In genomic region chr19:15253513-15253912, GRCh38 we compare ENCODE assay signal across 19 cellular contexts. TPM values are rescaled to one million over a fixed set of nuclear protein-coding genes. Genes with fewer than 3 reads are reported as not detected.
DNase-seq lines count a peak whose midpoint lies in the region; ATAC-seq and TF ChIP-seq lines count a peak whose summit lies in the region.
"Had no signal": no experiment of that assay in that cellular context is flagged by ENCODE, and none has a peak within 500 bp of the region (broad histone marks: within the 10 kb centered on the region; RNA-seq: fewer than 3 reads in every experiment).

No MANE protein-coding gene starts in this region.

- CTCF ChIA-PET in WTC11 (lab: Charles Lee) = interaction anchor here (2.4 to 4.6 kb wide), 4 partner anchors 9 to 72 kb away, joined by 12 to 61 read pairs (median 38); partner anchors contain the start of gene EPHX3

- TF ChIP-seq POLR2A in esophagus squamous epithelium (IDR thresholded peaks at IDR 0.05) (no peak), breast epithelium (IDR thresholded peaks at IDR 0.05) (no peak)

- POLR2A ChIA-PET in WTC11 (lab: Charles Lee) = no interaction called here

- H3K27ac ChIP-seq in esophagus squamous epithelium (peak overlapping the region in 3 of 4 donors; percentile 19 to 93 (median 90)), tibial artery (peak overlapping the region; percentile 98), breast epithelium (peak overlapping the region in 1 of 2 donors; percentile 88)
- H3K27ac ChIP-seq: brain microvascular endothelial cell, SK-N-MC had no signal

- H3K27ac Mint-ChIP-seq in WTC11 (peak overlapping the region; percentile 49; the same call in 1 of the 2 replicates), osteocyte (ENCODE audit: unreplicated experiment) (peak overlapping the region; percentile 98)
- H3K27ac Mint-ChIP-seq: activated naive CD4-positive, alpha-beta T cell treated with anti-CD3 and anti-CD28 coated beads, Interleukin-2, amount 50 U/mL, for 24 hours had no signal

- no peaks in the 10 kb centered on the region for H3K27me3 Mint-ChIP-seq in WTC11 (ENCODE audit: low read depth)
- no peaks in the 10 kb centered on the region for H3K27me3 Mint-ChIP-seq in osteocyte (ENCODE audit: unreplicated experiment)
- H3K27me3 Mint-ChIP-seq: activated naive CD4-positive, alpha-beta T cell treated with anti-CD3 and anti-CD28 coated beads, Interleukin-2, amount 50 U/mL, for 24 hours had no signal

- H3K4me3 Mint-ChIP-seq in WTC11 (no peak overlapping the region), osteocyte (ENCODE audit: unreplicated experiment) (no peak overlapping the region)
- H3K4me3 Mint-ChIP-seq: activated naive CD4-positive, alpha-beta T cell treated with anti-CD3 and anti-CD28 coated beads, Interleukin-2, amount 50 U/mL, for 24 hours had no signal

- H3K4me1 Mint-ChIP-seq in WTC11 (peaks cover 16% of the 10 kb centered on the region), osteocyte (ENCODE audit: unreplicated experiment) (peaks cover 59% of the 10 kb centered on the region)
- H3K4me1 Mint-ChIP-seq: activated naive CD4-positive, alpha-beta T cell treated with anti-CD3 and anti-CD28 coated beads, Interleukin-2, amount 50 U/mL, for 24 hours had no signal

- H3K4me1 ChIP-seq in esophagus squamous epithelium (peaks cover 38 to 58% (median 47%) of the 10 kb centered on the region in 3 donors), tibial artery (peaks cover 15 to 60% (median 57%) of the 10 kb centered on the region in 4 donors), breast epithelium (peaks cover 23 to 33% of the 10 kb centered on the region in 2 donors)

- peaks cover 71% of the 10 kb centered on the region for H3K36me3 Mint-ChIP-seq in WTC11
- H3K36me3 Mint-ChIP-seq in osteocyte (ENCODE audit: unreplicated experiment) = peaks cover 42% of the 10 kb centered on the region

- H3K36me3 ChIP-seq in esophagus squamous epithelium (peaks cover 56 to 98% (median 60%) of the 10 kb centered on the region in 3 donors), tibial artery (peaks cover 51 to 68% (median 63%) of the 10 kb centered on the region in 3 donors), breast epithelium (peaks cover 4% of the 10 kb centered on the region)

- no peak for DNase-seq in WTC11 (ENCODE audit: low spot score)
- DNase-seq in esophagus squamous epithelium (lab: John Stamatoyannopoulos, UW) = no peak
- DNase-seq in osteocyte (ENCODE audit: extremely low spot score, unreplicated experiment) = no peak
- peak in 1 of 2 donors; percentile 74 for DNase-seq in tibial artery
- DNase-seq in breast epithelium (ENCODE audit: low spot score in 2 of 2) = no peak
- DNase-seq in activated CD8-positive, alpha-beta memory T cell treated with anti-CD3 and anti-CD28 coated beads for 24 hours = no peak
- no peak for DNase-seq in NCI-H510A (lab: John Stamatoyannopoulos, UW)
- DNase-seq: activated CD4-positive, alpha-beta T cell treated with anti-CD3 and anti-CD28 coated beads for 4 hours; activated CD8-positive, alpha-beta memory T cell treated with anti-CD3 and anti-CD28 coated beads, Interleukin-2, amount 50 U/mL, for 48 hours; brain microvascular endothelial cell; C1 segment of cervical spinal cord; DMS53; effector CD4-positive, alpha-beta T cell; MG63; NCI-H2029 treated with DMSO at 0.1 percent for 48 hours; T1000 had no signal

- intact Hi-C loops in esophagus squamous epithelium (cut with DNase I) (no loop called here), tibial artery (cut with DNase I; ENCODE audit: low total_unique reads) (loop anchor here (5.0 kb wide), 2 partner anchors 56 to 146 kb away; partner anchors contain the start of gene SYDE1), breast epithelium (cut with DNase I; ENCODE audit: low total_unique reads) (no loop called here)

- TF ChIP-seq CTCF in WTC11 (IDR thresholded peaks at IDR 0.05) (no peak), esophagus squamous epithelium (IDR thresholded peaks at IDR 0.05) (no peak), osteocyte (IDR thresholded peaks at IDR 0.05) (no peak), tibial artery (IDR thresholded peaks at IDR 0.05) (no peak), breast epithelium (IDR thresholded peaks at IDR 0.05) (no peak)

- H3K9me3 Mint-ChIP-seq in WTC11 (no peaks in the 10 kb centered on the region), osteocyte (ENCODE audit: unreplicated experiment) (no peaks in the 10 kb centered on the region)
- H3K9me3 Mint-ChIP-seq: activated naive CD4-positive, alpha-beta T cell treated with anti-CD3 and anti-CD28 coated beads, Interleukin-2, amount 50 U/mL, for 24 hours had no signal

- H3K9me3 ChIP-seq in esophagus squamous epithelium = no peaks in the 10 kb centered on the region
- H3K9me3 ChIP-seq in tibial artery = no peaks in the 10 kb centered on the region
- H3K9me3 ChIP-seq in breast epithelium = no peaks in the 10 kb centered on the region
- H3K9me3 ChIP-seq: MG63 had no signal

- 92 to 95% methylated on average over 2 to 4 of the region's 15 CpGs for WGBS in esophagus squamous epithelium, 2 donors

- H3K4me3 ChIP-seq in esophagus squamous epithelium (no peak overlapping the region), tibial artery (no peak overlapping the region), breast epithelium (no peak overlapping the region)
- H3K4me3 ChIP-seq: MG63, SK-N-MC had no signal

- H3K27me3 ChIP-seq in esophagus squamous epithelium (no peaks in the 10 kb centered on the region), tibial artery (no peaks in the 10 kb centered on the region), breast epithelium (no peaks in the 10 kb centered on the region)
- H3K27me3 ChIP-seq: brain microvascular endothelial cell, MG63 had no signal

- ATAC-seq in WTC11 = no peak
- ATAC-seq: left lobe of liver had no signal

TF ChIP-seq in WTC11, 78 proteins besides CTCF, POLR2A, EP300 and RAD21:
- TF ChIP-seq CDX4 (CRISPR knock-in tag; IDR thresholded peaks at IDR 0.05; ENCODE audit: borderline replicate concordance) (no peak), FOXP1 (CRISPR knock-in tag; IDR thresholded peaks at IDR 0.05; ENCODE audit: borderline replicate concordance) (no peak), MYBL2 (CRISPR knock-in tag; IDR thresholded peaks at IDR 0.05) (no peak), NR2C2 (CRISPR knock-in tag; IDR thresholded peaks at IDR 0.05) (no peak), JAZF1 (CRISPR knock-in tag; IDR thresholded peaks at IDR 0.05) (no peak), ZBTB21 (CRISPR knock-in tag; IDR thresholded peaks at IDR 0.05; ENCODE audit: borderline replicate concordance) (no peak), CBFB (CRISPR knock-in tag; IDR thresholded peaks at IDR 0.05; ENCODE audit: low read depth) (no peak)
TF ChIP-seq in WTC11: peak in this region for 0.

RNA-seq across cellular contexts. Expression of gene EPHX3, which starts 21.3 kb away (rescaled TPM):
- 27.1 to 31.3 TPM (median 29.9 TPM) in 3 replicates for total RNA-seq in WTC11 (2021)
- 10 to 100 TPM; 18.7 to 93.0 (median 48.9) TPM for total RNA-seq in esophagus squamous epithelium
- not detected in 2 replicates for total RNA-seq in osteocyte
- total RNA-seq in breast epithelium = under 1 TPM in 1 of 3 donors, not detected in 2; 0.29 TPM

RNA-seq across cellular contexts. Expression of gene NOTCH3, which starts 52.7 kb away (rescaled TPM):
- total RNA-seq in WTC11 (2021) = 133 to 153 TPM (median 144 TPM) in 3 replicates
- total RNA-seq in esophagus squamous epithelium = 100 to 1,000 TPM in 3 of 4 donors, 10 to 100 TPM in 1; 95.6 to 278 (median 122) TPM
- 178 and 200 TPM in 2 replicates for total RNA-seq in osteocyte
- 10 to 100 TPM; 22.0 to 36.4 (median 22.7) TPM for total RNA-seq in breast epithelium

Comparison
In these comparisons a context has a peak if more than half of its experiments do, and no peak if none do; other contexts are left out.
1. RNA of gene EPHX3, which starts 21.3 kb away (total RNA-seq): 18.7 to 93.0 TPM in esophagus squamous epithelium and 27.1 to 31.3 TPM in WTC11; 0.29 TPM in breast epithelium and not detected in osteocyte; every median in the first group is over 10 times any median in the second.